In the genomic region with DNA sequence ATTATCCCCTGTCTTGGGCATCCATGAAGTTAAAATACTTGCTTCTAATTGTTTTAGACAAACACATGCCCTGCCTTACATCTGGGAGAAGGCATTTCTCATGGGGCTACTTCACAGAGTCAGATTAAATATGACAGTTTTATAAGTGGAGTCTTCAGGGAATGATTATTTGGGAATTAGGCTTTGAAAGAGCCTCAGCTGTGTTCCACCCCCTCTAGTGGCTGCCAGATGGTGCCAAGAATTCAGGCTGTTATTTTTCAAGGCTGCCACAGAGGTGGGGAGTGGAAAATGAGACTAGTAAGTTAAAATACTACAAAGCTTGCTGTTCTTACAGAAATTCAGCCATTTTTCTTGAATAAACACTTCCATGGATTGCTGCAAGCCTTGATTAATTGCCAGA, we compare ENCODE assay signal across 17 cellular contexts. TPM values are rescaled to one million over a fixed set of nuclear protein-coding genes. Genes with fewer than 3 reads are reported as not detected.
DNase-seq lines count a peak whose midpoint lies in the region; ATAC-seq and TF ChIP-seq lines count a peak whose summit lies in the region.
"Had no signal": no experiment of that assay in that cellular context is flagged by ENCODE, and none has a peak within 500 bp of the region (broad histone marks: within the 10 kb centered on the region; RNA-seq: fewer than 3 reads in every experiment).

No MANE protein-coding gene starts in this region.

- H3K4me3 ChIP-seq in BE2C (ENCODE audit: low read depth, low read length) = no peak overlapping the region
- no peak overlapping the region for H3K4me3 ChIP-seq in HEK293 (ENCODE audit: low read depth, low read length)
- H3K4me3 ChIP-seq in adipocyte (ENCODE audit: low read length) = no peak overlapping the region
- H3K4me3 ChIP-seq: adrenal gland, psoas muscle had no signal

- POLR2A ChIA-PET in HEK293 (lab: Yijun Ruan, JAX) = no interaction called here

- H3K4me1 ChIP-seq in BE2C = no peaks in the 10 kb centered on the region
- H3K4me1 ChIP-seq in HEK293 (ENCODE audit: control insufficient read depth, insufficient read depth, low read length) = no peaks in the 10 kb centered on the region
- no peaks in the 10 kb centered on the region for H3K4me1 ChIP-seq in adipocyte (ENCODE audit: control insufficient read depth, insufficient read depth, low read length)
- H3K4me1 ChIP-seq: adrenal gland, psoas muscle had no signal

- H3K27me3 ChIP-seq in BE2C = no peaks in the 10 kb centered on the region
- H3K27me3 ChIP-seq in adipocyte (replicated peaks; ENCODE audit: control insufficient read depth, insufficient read depth, low read length) = no peaks in the 10 kb centered on the region
- H3K27me3 ChIP-seq: adrenal gland had no signal

- H3K36me3 ChIP-seq in BE2C (no peaks in the 10 kb centered on the region), HEK293 (ENCODE audit: control insufficient read depth in 2 of 2, insufficient read depth in 1 of 2, low read length in 2 of 2) (no peaks in the 10 kb centered on the region), adipocyte (ENCODE audit: control insufficient read depth, insufficient read depth, low read length, severe bottlenecking) (no peaks in the 10 kb centered on the region)
- H3K36me3 ChIP-seq: adrenal gland had no signal

- H3K27ac ChIP-seq in HEK293 (ENCODE audit: extremely low read depth, low read depth, low read length) = no peak overlapping the region
- H3K27ac ChIP-seq: adrenal gland, psoas muscle had no signal

- no peak overlapping the region for H3K9ac ChIP-seq in adipocyte (ENCODE audit: low read length)

- H3K9me3 ChIP-seq in BE2C (no peaks in the 10 kb centered on the region), HEK293 (ENCODE audit: control insufficient read depth, insufficient read depth, low read depth, low read length) (peaks cover 4% of the 10 kb centered on the region; the same call in 1 of the 2 replicates), adipocyte (ENCODE audit: control insufficient read depth, low read length) (peaks cover 20% of the 10 kb centered on the region)
- H3K9me3 ChIP-seq: adrenal gland, psoas muscle had no signal

- TF ChIP-seq CTCF in BE2C (IDR thresholded peaks at IDR 0.05; ENCODE audit: low read depth, low read length) (peak; percentile 59), HEK293 (tag by site-specific recombination; IDR thresholded peaks at IDR 0.05) (no peak)

- DNase-seq in BE2C (peak; percentile 21), adipocyte (ENCODE audit: low read depth) (peak; percentile 23), lung microvascular endothelial cell (ENCODE audit: low read depth in 2 of 2) (peak; percentile 21 to 64), NCI-H1092 (lab: John Stamatoyannopoulos, UW) (no peak), DMS79 (lab: John Stamatoyannopoulos, UW) (no peak), foreskin melanocyte (no peak)
- DNase-seq: activated CD8-positive, alpha-beta memory T cell treated with anti-CD3 and anti-CD28 coated beads, Interleukin-2, amount 50 U/mL, for 48 hours; Calu3; effector CD4-positive, alpha-beta T cell; NCI-H446; psoas muscle; stimulated activated CD4-positive, alpha-beta T cell treated with anti-CD3 and anti-CD28 coated beads, Interleukin-4, amount 100 ng/mL, for 4 hours; stimulated activated naive CD8-positive, alpha-beta T cell treated with anti-CD3 and anti-CD28 coated beads, Interleukin-15, amount 100 ng/mL, for 72 hours had no signal

- no peak for ATAC-seq in HG03520 (IDR thresholded peaks at IDR 0.05; ENCODE audit: unreplicated experiment)
- ATAC-seq: psoas muscle; Right ventricle myocardium inferior; stimulated activated naive CD8-positive, alpha-beta T cell treated with anti-CD3 and anti-CD28 coated beads, Interleukin-15, amount 100 ng/mL, for 72 hours had no signal

- CTCF ChIA-PET in HEK293 (lab: Yijun Ruan, JAX) = no interaction called here

TF ChIP-seq in HEK293, 187 proteins besides CTCF, POLR2A, EP300 and RAD21:
- TF ChIP-seq ZNF677 (tag by site-specific recombination; IDR thresholded peaks at IDR 0.05) = peak; percentile 83
- no peak for TF ChIP-seq ZNF843 (tag by site-specific recombination; IDR thresholded peaks at IDR 0.05)

RNA-seq across cellular contexts. Expression of gene DNAH11, which starts 45.8 kb away (rescaled TPM):
- not detected for polyA plus RNA-seq in BE2C (2012; ENCODE audit: insufficient read depth, insufficient read length, low read depth)
- total RNA-seq in lung microvascular endothelial cell = 0.20 and 0.44 TPM in 2 replicates

Comparison
In these comparisons a context has a peak if more than half of its experiments do, and no peak if none do; other contexts are left out.
1. DNase-seq: peak in BE2C (single experiment), adipocyte (single experiment) and lung microvascular endothelial cell (2 of 2); none in NCI-H1092 (single experiment), DMS79 (single experiment) and foreskin melanocyte (single experiment).